ENCODE assay signal across 9 cellular contexts in the genomic region with DNA sequence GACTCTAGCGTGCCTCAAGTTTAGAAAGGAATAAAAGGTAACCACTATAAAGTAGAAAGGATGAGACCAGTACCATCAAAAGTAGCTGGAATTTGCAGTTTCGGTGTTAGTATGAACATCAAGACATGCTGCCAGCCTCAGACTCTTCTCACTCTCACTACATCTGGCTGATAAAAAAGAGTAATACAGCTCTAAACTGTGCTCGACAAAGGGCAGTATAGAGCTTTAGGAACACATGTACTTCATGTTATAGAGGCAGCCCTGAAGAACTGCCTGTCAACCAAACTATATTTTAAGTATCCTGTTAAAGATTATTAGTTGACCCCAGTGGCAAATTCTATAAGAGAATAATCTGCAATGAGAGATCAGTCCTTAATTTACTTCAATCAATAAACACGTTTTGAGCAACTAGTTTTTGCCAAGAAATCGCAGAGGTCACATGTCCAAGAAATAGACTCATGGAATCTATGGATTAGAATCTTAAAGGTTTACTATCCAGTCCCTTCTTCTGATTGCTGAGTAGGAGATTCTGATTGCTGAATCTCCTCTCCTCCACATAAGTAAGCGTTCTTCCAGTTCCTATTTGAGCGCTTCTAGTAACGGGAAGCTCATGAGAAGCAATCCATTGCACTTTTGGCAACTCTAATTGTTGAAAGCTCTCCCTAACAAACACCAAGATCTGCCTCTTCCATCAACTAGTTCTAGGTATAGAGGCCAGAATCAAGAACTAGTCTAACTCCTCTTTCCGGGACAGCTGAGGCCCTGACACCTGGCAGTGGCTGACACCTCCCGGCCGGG. TPM values are rescaled to one million over a fixed set of nuclear protein-coding genes. Genes with fewer than 3 reads are reported as not detected.
DNase-seq lines count a peak whose midpoint lies in the region; FAIRE-seq and TF ChIP-seq lines count a peak whose summit lies in the region.
"Had no signal": no experiment of that assay in that cellular context is flagged by ENCODE, and none has a peak within 500 bp of the region (broad histone marks: within the 10 kb centered on the region; RNA-seq: fewer than 3 reads in every experiment).

No MANE protein-coding gene starts in this region.

- DNase-seq in DMS 273 (lab: John Stamatoyannopoulos, UW; ENCODE audit: unreplicated experiment) (peak; percentile 28), DMS 273 treated with DMSO at 0.1 percent for 48 hours (lab: John Stamatoyannopoulos, UW) (no peak), adipocyte (ENCODE audit: low read depth) (peak; percentile 11), kidney (no peak), stromal cell of bone marrow (ENCODE audit: low read depth) (peak; percentile 8), iPS-NIHi11 (ENCODE audit: low spot score) (no peak)
- DNase-seq in stimulated activated CD8-positive, alpha-beta memory T cell treated with anti-CD3 and anti-CD28 coated beads, Interleukin-4, amount 100 ng/mL, for 48 hours: no peak

- intact Hi-C loops in kidney (cut with DNase I): no loop called here

- H3K36me3 ChIP-seq in HUES48 (ENCODE audit: control insufficient read depth, insufficient read depth, low read length): no peaks in the 10 kb centered on the region
- H3K36me3 ChIP-seq in adipocyte (ENCODE audit: control insufficient read depth, insufficient read depth, low read length, severe bottlenecking): peaks cover 8% of the 10 kb centered on the region
- peaks cover 2 to 5% of the 10 kb centered on the region in 2 donors for H3K36me3 ChIP-seq in kidney (ENCODE audit: control insufficient read depth in 1 of 2, insufficient read depth in 2 of 2, low read length in 2 of 2)

- H3K4me3 ChIP-seq in HUES48 (ENCODE audit: low read depth, low read length): peak overlapping the region; percentile 84
- peak overlapping the region; percentile 97 for H3K4me3 ChIP-seq in adipocyte (ENCODE audit: low read length)
- peak overlapping the region; percentile 64 to 84 for H3K4me3 ChIP-seq in kidney (ENCODE audit: low read length in 2 of 2)

- no peaks in the 10 kb centered on the region for H3K9me3 ChIP-seq in HUES48 (ENCODE audit: control insufficient read depth, insufficient read depth, low read length)
- no peaks in the 10 kb centered on the region for H3K9me3 ChIP-seq in adipocyte (ENCODE audit: control insufficient read depth, low read length)
- H3K9me3 ChIP-seq in kidney (ENCODE audit: control insufficient read depth in 1 of 2, low read length in 2 of 2): no peaks in the 10 kb centered on the region

- H3K27me3 ChIP-seq in HUES48 (ENCODE audit: control insufficient read depth, insufficient read depth, low read length): peaks cover 29% of the 10 kb centered on the region
- no peaks in the 10 kb centered on the region for H3K27me3 ChIP-seq in adipocyte (replicated peaks; ENCODE audit: control insufficient read depth, insufficient read depth, low read length)

- H3K27ac ChIP-seq in HUES48 (ENCODE audit: low read depth, low read length) (peak overlapping the region; percentile 77), kidney (ENCODE audit: low read depth in 2 of 2, low read length in 2 of 2) (peak overlapping the region; percentile 84 to 85)

- TF ChIP-seq CTCF in kidney (IDR thresholded peaks at IDR 0.05; ENCODE audit: borderline replicate concordance, extremely low read depth, insufficient read depth): no peak

- H3K4me1 ChIP-seq in HUES48 (ENCODE audit: control insufficient read depth, insufficient read depth, low read length): peaks cover 11% of the 10 kb centered on the region
- H3K4me1 ChIP-seq in adipocyte (ENCODE audit: control insufficient read depth, insufficient read depth, low read length): peaks cover 32% of the 10 kb centered on the region
- peaks cover 15% of the 10 kb centered on the region in 2 donors for H3K4me1 ChIP-seq in kidney (ENCODE audit: control insufficient read depth in 1 of 2, insufficient read depth in 1 of 2, low read depth in 1 of 2, low read length in 2 of 2)

- H3K9ac ChIP-seq in HUES48 (ENCODE audit: low read depth, low read length) (peak overlapping the region; percentile 61), adipocyte (ENCODE audit: low read length) (peak overlapping the region; percentile 93), kidney (ENCODE audit: low read length in 2 of 2) (peak overlapping the region; percentile 67 to 85)

- FAIRE-seq in kidney (lab: Jason Lieb, UNC): no peak
- FAIRE-seq: A204.1 had no signal

RNA-seq across cellular contexts. Expression of gene XPA, which starts 0.9 kb away (rescaled TPM):
- 17.7 TPM for total RNA-seq in kidney
- 26.3 TPM for polyA plus RNA-seq in kidney (ENCODE audit: insufficient read depth, low read depth, low replicate concordance)

Comparison
In these comparisons a context has a peak if more than half of its experiments do, and no peak if none do; other contexts are left out.
1. DNase-seq: peak in DMS 273 (single experiment), adipocyte (single experiment) and stromal cell of bone marrow (single experiment); none in DMS 273 treated with DMSO at 0.1 percent for 48 hours (single experiment), kidney (single experiment), iPS-NIHi11 (single experiment) and stimulated activated CD8-positive, alpha-beta memory T cell treated with anti-CD3 and anti-CD28 coated beads, Interleukin-4, amount 100 ng/mL, for 48 hours (single experiment).
2. Peak in every context shown above with its lines, with median percentiles within 50 percentile points of each other: H3K4me3 ChIP-seq and H3K9ac ChIP-seq.